In genomic region chr1:226820935-226821718, GRCh38 we compare ENCODE assay signal across 9 cellular contexts. TPM values are rescaled to one million over a fixed set of nuclear protein-coding genes. Genes with fewer than 3 reads are reported as not detected.
DNase-seq lines count a peak whose midpoint lies in the region; ATAC-seq, FAIRE-seq and TF ChIP-seq lines count a peak whose summit lies in the region.
"Had no signal": no experiment of that assay in that cellular context is flagged by ENCODE, and none has a peak within 500 bp of the region (broad histone marks: within the 10 kb centered on the region; RNA-seq: fewer than 3 reads in every experiment).

No MANE protein-coding gene starts in this region.

- FAIRE-seq in HepG2 (lab: Jason Lieb, UNC), result no peak

- no peak overlapping the region for H3K27ac Mint-ChIP-seq in WTC11
- H3K27ac Mint-ChIP-seq: CD14-positive monocyte had no signal

- intact Hi-C loops in HepG2 (cut with micrococcal nuclease; ENCODE audit: unreplicated experiment), result no loop called here

- BruUV-seq in HepG2 (replicated peaks; lab: Mats Ljungman, UMichigan), result no TSS peak

- no peak overlapping the region for H2AFZ ChIP-seq in HepG2 (ENCODE audit: low read length)

- H3K36me3 Mint-ChIP-seq in WTC11, result no peaks in the 10 kb centered on the region
- H3K36me3 Mint-ChIP-seq: CD14-positive monocyte had no signal

- H3K27me3 Mint-ChIP-seq in WTC11 (ENCODE audit: low read depth), result peaks cover 5% of the 10 kb centered on the region; the same call in 1 of the 2 replicates

- H3K4me1 ChIP-seq in liver (ENCODE audit: control insufficient read depth in 4 of 4, insufficient read depth in 4 of 4, low read length in 3 of 4) (no peaks in the 10 kb centered on the region), HepG2 (ENCODE audit: insufficient read depth, low read length) (no peaks in the 10 kb centered on the region)

- ATAC-seq in HepG2 (no peak), WTC11 (no peak)

- 58% methylated on average over 8 of the region's 8 CpGs for WGBS in liver
- WGBS in HepG2 (ENCODE audit: low lambda C conversion rate), result 8% methylated on average over 8 of the region's 8 CpGs

- no peak for TF ChIP-seq POLR2A in HepG2 (IDR thresholded peaks at IDR 0.05; ENCODE audit: insufficient read depth in 1 of 2, low read depth in 2 of 2, low read length in 2 of 2)

- in situ Hi-C loops in HepG2 (cut with HindIII; ENCODE audit: extremely low pct_ligation_motif_present, low pct_unique_long_range_greater_than_20kb), result no loop called here

- H3K27me3 ChIP-seq in liver (ENCODE audit: control insufficient read depth in 4 of 4, insufficient read depth in 4 of 4, low read length in 3 of 4) (no peaks in the 10 kb centered on the region), HepG2 (ENCODE audit: control insufficient read depth in 1 of 2, insufficient read depth in 2 of 2, low read length in 2 of 2) (peaks cover 2 to 47% of the 10 kb centered on the region in 2 experiments; a peak in 2 of 5 replicates)

- peak; percentile 7 to 23 for TF ChIP-seq RAD21 in liver (IDR thresholded peaks at IDR 0.05)
- TF ChIP-seq RAD21 in HepG2 (CRISPR knock-in tag; IDR thresholded peaks at IDR 0.05), result no peak

- H3K27ac ChIP-seq in liver (ENCODE audit: low read depth in 1 of 2, low read length in 2 of 2), result peak overlapping the region; percentile 27 to 70
- no peak overlapping the region for H3K27ac ChIP-seq in HepG2 (ENCODE audit: extremely low read length, insufficient read depth, low read length)
- no peak overlapping the region for H3K27ac ChIP-seq in epithelial cell of prostate

- 0 out of 2 replicates have a peak, but pooled peaks cover 5% of the 10 kb centered on the region for H4K20me1 ChIP-seq in HepG2 (ENCODE audit: insufficient read depth, low read length)

- H3K4me3 ChIP-seq in liver (ENCODE audit: low read depth in 1 of 3, low read length in 3 of 3) (no peak overlapping the region), HepG2 (replicated peaks in 1 of 3; ENCODE audit: insufficient read depth in 1 of 3, low read depth in 2 of 3, low read length in 3 of 3) (no peak overlapping the region)

- no peaks in the 10 kb centered on the region for H3K79me2 ChIP-seq in HepG2 (ENCODE audit: insufficient read depth, low read length)

- H3K9me3 Mint-ChIP-seq in WTC11, result peaks cover 16% of the 10 kb centered on the region

- TF ChIP-seq EP300 in HepG2 (IDR thresholded peaks at IDR 0.05; ENCODE audit: low read depth in 2 of 2, low read length in 2 of 2) (no peak), HepG2 (CRISPR knock-in tag; IDR thresholded peaks at IDR 0.05; ENCODE audit: borderline replicate concordance) (no peak)

- DNase-seq in HepG2 (ENCODE audit: low spot score), result no peak
- peak; percentile 48 for DNase-seq in epithelial cell of prostate (ENCODE audit: low read depth, low spot score)
- peak; percentile 83 for DNase-seq in mucosa of gallbladder (ENCODE audit: low spot score)
- DNase-seq in WTC11 (ENCODE audit: low spot score), result no peak
- no peak for DNase-seq in mesenteric fat pad (ENCODE audit: low spot score)
- no peak for DNase-seq in NCI-H345 treated with DMSO at 0.1 percent for 48 hours (lab: John Stamatoyannopoulos, UW; ENCODE audit: unreplicated experiment)
- DNase-seq in RPMI8226, result no peak

- H3K9ac ChIP-seq in liver (ENCODE audit: low read depth in 1 of 2, low read length in 2 of 2) (no peak overlapping the region), HepG2 (ENCODE audit: insufficient read depth, low read depth, low read length) (no peak overlapping the region)

- H3K4me3 Mint-ChIP-seq in WTC11, result no peak overlapping the region
- H3K4me3 Mint-ChIP-seq: CD14-positive monocyte had no signal

- H3K36me3 ChIP-seq in liver (ENCODE audit: control insufficient read depth in 4 of 4, insufficient read depth in 3 of 4, low read depth in 1 of 4, low read length in 3 of 4), result no peaks in the 10 kb centered on the region
- H3K36me3 ChIP-seq in HepG2 (replicated peaks in 1 of 2; ENCODE audit: control insufficient read depth in 1 of 2, insufficient read depth in 2 of 2, low read length in 2 of 2), result no peaks in the 10 kb centered on the region

- CTCF ChIA-PET in HepG2 (lab: Yijun Ruan, JAX; ENCODE audit: low intra/inter-chr PET ratio, low total read pairs) (no interaction called here), WTC11 (lab: Charles Lee) (interaction anchor here (1.9 kb wide), 1 partner anchor 213 kb away, joined by 5 read pairs; no protein-coding TSS in a partner anchor)

- no peak overlapping the region for H3K4me2 ChIP-seq in HepG2 (ENCODE audit: low read depth, low read length)

- H3K4me1 Mint-ChIP-seq in WTC11, result no peaks in the 10 kb centered on the region

- H3K9me3 ChIP-seq in liver (ENCODE audit: control insufficient read depth in 4 of 4, low read length in 3 of 4), result no peaks in the 10 kb centered on the region
- no peaks in the 10 kb centered on the region for H3K9me3 ChIP-seq in HepG2 (ENCODE audit: low read length)

- POLR2A ChIA-PET in HepG2 (lab: Yijun Ruan, JAX), result no interaction called here
- POLR2A ChIA-PET in WTC11 (lab: Charles Lee), result no interaction called here

- TF ChIP-seq CTCF in liver (IDR thresholded peaks at IDR 0.05; ENCODE audit: low read depth, low read length, missing input control) (no peak), HepG2 (CRISPR knock-in tag; IDR thresholded peaks at IDR 0.05) (no peak), WTC11 (IDR thresholded peaks at IDR 0.05) (no peak)

TF ChIP-seq in liver, 16 proteins besides CTCF, POLR2A, EP300 and RAD21 (continues in another document):
- TF ChIP-seq SP1 (IDR thresholded peaks at IDR 0.05), result peak; percentile 15
- TF ChIP-seq JUND (IDR thresholded peaks at IDR 0.05), result peak; percentile 61 to 76
- peak; percentile 58 for TF ChIP-seq NR2F2 (IDR thresholded peaks at IDR 0.05)
- TF ChIP-seq GABPA (IDR thresholded peaks at IDR 0.05 in 1 of 2, conservative IDR thresholded peaks at IDR 0.05 in 1 of 2), result no peak
- TF ChIP-seq, protein P1, sequence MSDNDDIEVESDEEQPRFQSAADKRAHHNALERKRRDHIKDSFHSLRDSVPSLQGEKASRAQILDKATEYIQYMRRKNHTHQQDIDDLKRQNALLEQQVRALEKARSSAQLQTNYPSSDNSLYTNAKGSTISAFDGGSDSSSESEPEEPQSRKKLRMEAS (IDR thresholded peaks at IDR 0.05), result no peak
- TF ChIP-seq HNF4G (IDR thresholded peaks at IDR 0.05), result no peak
- no peak for TF ChIP-seq FOXA1 (IDR thresholded peaks at IDR 0.05)
- no peak for TF ChIP-seq FOXA2 (IDR thresholded peaks at IDR 0.05)

TF ChIP-seq in WTC11, 78 proteins besides CTCF, POLR2A, EP300 and RAD21 (continues in another document):
- TF ChIP-seq, protein P2, sequence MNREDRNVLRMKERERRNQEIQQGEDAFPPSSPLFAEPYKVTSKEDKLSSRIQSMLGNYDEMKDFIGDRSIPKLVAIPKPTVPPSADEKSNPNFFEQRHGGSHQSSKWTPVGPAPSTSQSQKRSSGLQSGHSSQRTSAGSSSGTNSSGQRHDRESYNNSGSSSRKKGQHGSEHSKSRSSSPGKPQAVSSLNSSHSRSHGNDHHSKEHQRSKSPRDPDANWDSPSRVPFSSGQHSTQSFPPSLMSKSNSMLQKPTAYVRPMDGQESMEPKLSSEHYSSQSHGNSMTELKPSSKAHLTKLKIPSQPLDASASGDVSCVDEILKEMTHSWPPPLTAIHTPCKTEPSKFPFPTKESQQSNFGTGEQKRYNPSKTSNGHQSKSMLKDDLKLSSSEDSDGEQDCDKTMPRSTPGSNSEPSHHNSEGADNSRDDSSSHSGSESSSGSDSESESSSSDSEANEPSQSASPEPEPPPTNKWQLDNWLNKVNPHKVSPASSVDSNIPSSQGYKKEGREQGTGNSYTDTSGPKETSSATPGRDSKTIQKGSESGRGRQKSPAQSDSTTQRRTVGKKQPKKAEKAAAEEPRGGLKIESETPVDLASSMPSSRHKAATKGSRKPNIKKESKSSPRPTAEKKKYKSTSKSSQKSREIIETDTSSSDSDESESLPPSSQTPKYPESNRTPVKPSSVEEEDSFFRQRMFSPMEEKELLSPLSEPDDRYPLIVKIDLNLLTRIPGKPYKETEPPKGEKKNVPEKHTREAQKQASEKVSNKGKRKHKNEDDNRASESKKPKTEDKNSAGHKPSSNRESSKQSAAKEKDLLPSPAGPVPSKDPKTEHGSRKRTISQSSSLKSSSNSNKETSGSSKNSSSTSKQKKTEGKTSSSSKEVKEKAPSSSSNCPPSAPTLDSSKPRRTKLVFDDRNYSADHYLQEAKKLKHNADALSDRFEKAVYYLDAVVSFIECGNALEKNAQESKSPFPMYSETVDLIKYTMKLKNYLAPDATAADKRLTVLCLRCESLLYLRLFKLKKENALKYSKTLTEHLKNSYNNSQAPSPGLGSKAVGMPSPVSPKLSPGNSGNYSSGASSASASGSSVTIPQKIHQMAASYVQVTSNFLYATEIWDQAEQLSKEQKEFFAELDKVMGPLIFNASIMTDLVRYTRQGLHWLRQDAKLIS (CRISPR knock-in tag; IDR thresholded peaks at IDR 0.05; ENCODE audit: borderline replicate concordance), result no peak
- TF ChIP-seq TCF7 (CRISPR knock-in tag; IDR thresholded peaks at IDR 0.05; ENCODE audit: low read depth) (no peak), JUN (CRISPR knock-in tag; IDR thresholded peaks at IDR 0.05) (no peak)

RNA-seq across cellular contexts. Expression of gene PSEN2, which starts 49.3 kb away (rescaled TPM):
- 10 to 100 TPM in 1 of 2 donors, 1 to 10 TPM in 1; 6.9 to 19.0 TPM for total RNA-seq in liver
- polyA plus RNA-seq in liver, result 10 to 100 TPM in 1 of 2 donors, 1 to 10 TPM in 1; 9.8 to 11.7 TPM
- total RNA-seq in HepG2 (2016; rRNA removed; fragmentation: Illumina TruSeq; extraction: Trizol), result 5.9 and 13.1 TPM in 2 replicates
- 4.8 and 5.9 TPM in 2 replicates for total RNA-seq in HepG2 (2016; cell fraction: cytosol; rRNA removed; fragmentation: Illumina TruSeq; extraction: Trizol; ENCODE audit: low read depth)
- total RNA-seq in HepG2 (2016; cell fraction: insoluble cytoplasmic fraction; rRNA removed; fragmentation: Illumina TruSeq; extraction: Trizol), result 6.9 and 11.6 TPM in 2 replicates
- total RNA-seq in HepG2 (2016; cell fraction: membrane; rRNA removed; fragmentation: Illumina TruSeq; extraction: Trizol), result 7.6 and 8.3 TPM in 2 replicates
- total RNA-seq in HepG2 (2016; cell fraction: nucleus; rRNA removed; fragmentation: Illumina TruSeq; extraction: Trizol), result 12.6 and 13.3 TPM in 2 replicates
- 5.9 and 11.1 TPM in 2 replicates for polyA plus RNA-seq in HepG2 (2011; rRNA removed)
- polyA plus RNA-seq in HepG2 (2011; cell fraction: cytosol; rRNA removed), result 6.9 and 7.2 TPM in 2 replicates
- 15.6 and 17.7 TPM in 2 replicates for polyA plus RNA-seq in HepG2 (2011; cell fraction: nucleus; rRNA removed)
- 3.6 and 4.6 TPM in 2 replicates for polyA plus RNA-seq in HepG2 (2012)
- 3.9 TPM in 2 replicates for polyA plus RNA-seq in HepG2 (2016; cell fraction: cytosol; fragmentation: Illumina TruSeq; extraction: Trizol; ENCODE audit: low read depth)
- 4.8 and 5.0 TPM in 2 replicates for polyA plus RNA-seq in HepG2 (2016; cell fraction: insoluble cytoplasmic fraction; fragmentation: Illumina TruSeq; extraction: Trizol; ENCODE audit: low read depth)
- polyA plus RNA-seq in HepG2 (2016; cell fraction: membrane; fragmentation: Illumina TruSeq; extraction: Trizol; ENCODE audit: low read depth), result 5.7 and 6.0 TPM in 2 replicates
- polyA plus RNA-seq in HepG2 (2016; cell fraction: nucleus; fragmentation: Illumina TruSeq; extraction: Trizol; ENCODE audit: insufficient read depth, low read depth), result 17.4 and 20.1 TPM in 2 replicates
- polyA minus RNA-seq in HepG2 (2011; rRNA and poly(A)+ RNA removed; ENCODE audit: low replicate concordance), result 21.7 and 55.4 TPM in 2 replicates
- polyA minus RNA-seq in HepG2 (2011; cell fraction: cytosol; rRNA and poly(A)+ RNA removed), result 3.9 and 5.3 TPM in 2 replicates
- polyA minus RNA-seq in HepG2 (2011; cell fraction: nucleus; rRNA and poly(A)+ RNA removed), result 10.3 and 12.7 TPM in 2 replicates
- total RNA-seq in mucosa of gallbladder, result 35.2 TPM
- total RNA-seq in WTC11 (2021), result 18.4 to 23.5 TPM (median 23.4 TPM) in 3 replicates
- total RNA-seq in mesenteric fat pad, result 30.9 TPM

Comparison
In these comparisons a context has a peak if more than half of its experiments do, and no peak if none do; other contexts are left out.
1. H3K27ac ChIP-seq: peak in liver (2 of 2); none in HepG2 (single experiment) and epithelial cell of prostate (single experiment).
2. DNase-seq: peak in epithelial cell of prostate (single experiment) and mucosa of gallbladder (single experiment); none in HepG2 (single experiment), WTC11 (single experiment), mesenteric fat pad (single experiment), NCI-H345 treated with DMSO at 0.1 percent for 48 hours (single experiment) and RPMI8226 (single experiment).